In genomic region chr17:72152392-72152727, GRCh38 we compare ENCODE assay signal across 16 cellular contexts. TPM values are rescaled to one million over a fixed set of nuclear protein-coding genes. Genes with fewer than 3 reads are reported as not detected.
DNase-seq lines count a peak whose midpoint lies in the region; ATAC-seq, FAIRE-seq and TF ChIP-seq lines count a peak whose summit lies in the region.
"Had no signal": no experiment of that assay in that cellular context is flagged by ENCODE, and none has a peak within 500 bp of the region (broad histone marks: within the 10 kb centered on the region; RNA-seq: fewer than 3 reads in every experiment).

No MANE protein-coding gene starts in this region.

- peak overlapping the region; percentile 66 for H3K4me2 ChIP-seq in astrocyte (ENCODE audit: low read length)

- FAIRE-seq in astrocyte (lab: Jason Lieb, UNC): no peak

- peak; percentile 30 for DNase-seq in GM03348 (ENCODE audit: low spot score)
- no peak for DNase-seq in astrocyte (ENCODE audit: low read depth)
- no peak for DNase-seq in left ventricle myocardium inferior
- no peak for DNase-seq in OCI-M2 (lab: John Stamatoyannopoulos, UW; ENCODE audit: unreplicated experiment)
- DNase-seq in NCI-H748 (lab: John Stamatoyannopoulos, UW; ENCODE audit: unreplicated experiment): no peak
- DNase-seq in NCI-H446 (lab: John Stamatoyannopoulos, UW): no peak
- DNase-seq: erythroblast; NCI-H1417 treated with DMSO at 0.1 percent for 48 hours; NCI-H524; stimulated activated CD4-positive, alpha-beta T cell treated with anti-CD3 and anti-CD28 coated beads, Interleukin-4, amount 100 ng/mL, for 4 hours; stimulated activated naive CD8-positive, alpha-beta T cell treated with anti-CD3 and anti-CD28 coated beads, Interleukin-15, Interleukin-2, amounts not matched to agents 100 U/mL and 50 U/mL, for 24 hours had no signal

- H3K79me2 ChIP-seq in astrocyte (ENCODE audit: insufficient read depth, low read length): no peaks in the 10 kb centered on the region

- no peaks in the 10 kb centered on the region for H3K9me3 ChIP-seq in astrocyte (ENCODE audit: insufficient read depth, low read depth, low read length)
- no peaks in the 10 kb centered on the region for H3K9me3 ChIP-seq in left ventricle myocardium inferior (replicated peaks)
- no peaks in the 10 kb centered on the region for H3K9me3 ChIP-seq in skeletal muscle tissue (ENCODE audit: control insufficient read depth in 3 of 3, low read length in 3 of 3)
- H3K9me3 ChIP-seq: colonic mucosa had no signal

- no peaks in the 10 kb centered on the region for H3K36me3 Mint-ChIP-seq in astrocyte (ENCODE audit: low read depth, unreplicated experiment)
- H3K36me3 Mint-ChIP-seq: activated naive CD4-positive, alpha-beta T cell treated with anti-CD3 and anti-CD28 coated beads, Interleukin-2, amount 50 U/mL, for 24 hours had no signal

- peaks cover 8% of the 10 kb centered on the region for H3K27me3 Mint-ChIP-seq in astrocyte (ENCODE audit: low read depth, unreplicated experiment)

- no peaks in the 10 kb centered on the region for H4K20me1 ChIP-seq in astrocyte (ENCODE audit: insufficient read depth, low read length)

- no peak overlapping the region for H3K27ac Mint-ChIP-seq in astrocyte (ENCODE audit: unreplicated experiment)
- H3K27ac Mint-ChIP-seq: activated naive CD4-positive, alpha-beta T cell treated with anti-CD3 and anti-CD28 coated beads, Interleukin-2, amount 50 U/mL, for 24 hours had no signal

- ATAC-seq in GM21360 (IDR thresholded peaks at IDR 0.05; ENCODE audit: unreplicated experiment): no peak
- ATAC-seq: stimulated activated naive CD8-positive, alpha-beta T cell treated with anti-CD3 and anti-CD28 coated beads, Interleukin-15, Interleukin-2, amounts not matched to agents 100 U/mL and 50 U/mL, for 24 hours had no signal

- H3K4me1 ChIP-seq in astrocyte (ENCODE audit: insufficient read depth, low read length) (peaks cover 15% of the 10 kb centered on the region), left ventricle myocardium inferior (peaks cover 28% of the 10 kb centered on the region), skeletal muscle tissue (ENCODE audit: control insufficient read depth in 3 of 3, insufficient read depth in 3 of 3, low read length in 3 of 3) (peaks cover 0 to 8% (median 6%) of the 10 kb centered on the region in 3 donors)

- H3K4me1 Mint-ChIP-seq in astrocyte (ENCODE audit: low read depth, unreplicated experiment): peaks cover 10% of the 10 kb centered on the region
- H3K4me1 Mint-ChIP-seq: activated naive CD4-positive, alpha-beta T cell treated with anti-CD3 and anti-CD28 coated beads, Interleukin-2, amount 50 U/mL, for 24 hours had no signal

- H3K9me3 Mint-ChIP-seq in astrocyte (ENCODE audit: unreplicated experiment): no peaks in the 10 kb centered on the region

- H3K36me3 ChIP-seq in astrocyte (ENCODE audit: insufficient read depth, low read length) (no peaks in the 10 kb centered on the region), left ventricle myocardium inferior (no peaks in the 10 kb centered on the region), skeletal muscle tissue (ENCODE audit: control insufficient read depth in 3 of 3, insufficient read depth in 3 of 3, low read length in 3 of 3) (no peaks in the 10 kb centered on the region)
- H3K36me3 ChIP-seq: colonic mucosa had no signal

- H2AFZ ChIP-seq in astrocyte (ENCODE audit: low read depth, low read length): no peak overlapping the region

- intact Hi-C loops in left ventricle myocardium inferior (cut with micrococcal nuclease): no loop called here

- H3K9ac ChIP-seq in astrocyte (ENCODE audit: low read length) (no peak overlapping the region), skeletal muscle tissue (ENCODE audit: low read depth in 1 of 3, low read length in 3 of 3) (no peak overlapping the region)

- no peak overlapping the region for H3K4me3 ChIP-seq in astrocyte (ENCODE audit: insufficient read depth, low read depth, low read length)
- peak overlapping the region; percentile 29 for H3K4me3 ChIP-seq in left ventricle myocardium inferior
- H3K4me3 ChIP-seq in skeletal muscle tissue (ENCODE audit: low read length in 3 of 3): no peak overlapping the region
- H3K4me3 ChIP-seq: colonic mucosa had no signal

- no peak for TF ChIP-seq CTCF in astrocyte (IDR thresholded peaks at IDR 0.05; ENCODE audit: insufficient read depth, low read depth, low read length)
- no peak for TF ChIP-seq CTCF in left ventricle myocardium inferior (IDR thresholded peaks at IDR 0.05; ENCODE audit: borderline replicate concordance)

- no peak overlapping the region for H3K4me3 Mint-ChIP-seq in astrocyte (ENCODE audit: unreplicated experiment)
- H3K4me3 Mint-ChIP-seq: activated naive CD4-positive, alpha-beta T cell treated with anti-CD3 and anti-CD28 coated beads, Interleukin-2, amount 50 U/mL, for 24 hours had no signal

- H3K27ac ChIP-seq in astrocyte (ENCODE audit: low read depth, low read length) (no peak overlapping the region), left ventricle myocardium inferior (replicated peaks) (peak overlapping the region; percentile 87), skeletal muscle tissue (ENCODE audit: low read depth, low read length) (peak overlapping the region; percentile 41)

- H3K27me3 ChIP-seq in astrocyte (ENCODE audit: insufficient read depth, low read length) (peaks cover under 1% of the 10 kb centered on the region), left ventricle myocardium inferior (ENCODE audit: low read depth) (no peaks in the 10 kb centered on the region), skeletal muscle tissue (ENCODE audit: control insufficient read depth in 3 of 3, insufficient read depth in 3 of 3, low read length in 3 of 3) (peaks cover 0 to 2% (median 0%) of the 10 kb centered on the region in 3 donors)
- H3K27me3 ChIP-seq: colonic mucosa had no signal

RNA-seq across cellular contexts. Expression of gene SOX9, which starts 31.5 kb away (rescaled TPM):
- total RNA-seq in astrocyte: 33.8 and 37.7 TPM in 2 replicates
- total RNA-seq in left ventricle myocardium inferior: 15.0 TPM
- 6.3 TPM for total RNA-seq in skeletal muscle tissue
- total RNA-seq: activated CD8-positive, alpha-beta memory T cell treated with anti-CD3 and anti-CD28 coated beads for 36 hours had no signal
